Comparison of ENCODE assay signal across 8 cellular contexts in the genomic region with DNA sequence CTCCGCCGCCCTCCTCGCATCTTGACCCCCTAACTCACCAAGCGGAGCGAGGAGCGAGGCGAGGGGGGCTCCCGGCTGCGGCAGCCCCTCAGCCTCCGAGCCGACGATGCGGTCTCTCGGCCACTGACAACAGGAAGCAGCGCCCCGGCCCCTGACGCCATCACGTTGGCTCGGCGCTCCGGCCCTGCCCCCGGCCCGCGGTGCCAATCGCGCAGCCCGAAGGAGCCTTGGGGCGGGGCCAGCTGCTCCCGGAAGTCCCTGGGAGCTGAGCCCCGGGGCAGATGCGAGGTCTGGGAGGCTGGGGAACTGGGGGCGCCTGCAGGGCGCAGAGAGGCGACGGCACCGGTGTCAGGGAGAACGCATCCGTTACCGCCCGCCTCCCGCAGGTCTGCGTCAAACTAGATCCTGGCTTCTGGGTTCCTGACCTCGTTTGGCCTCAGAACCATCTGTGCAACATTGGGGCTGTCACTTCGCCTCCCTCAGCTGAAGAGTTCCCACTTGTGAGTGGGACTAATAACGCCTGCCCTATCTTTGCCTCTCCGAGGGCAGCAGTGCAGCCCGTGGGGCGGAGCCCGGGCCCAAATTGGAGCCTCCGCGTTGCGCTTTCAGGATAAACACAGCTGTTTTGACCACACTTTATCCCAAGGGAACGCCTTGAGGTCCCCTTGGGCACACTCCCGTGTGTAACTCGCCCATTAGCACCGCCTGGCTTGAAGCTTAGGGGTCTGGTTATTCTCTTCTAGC.
DNase-seq lines count a peak whose midpoint lies in the region; ATAC-seq and TF ChIP-seq lines count a peak whose summit lies in the region.
"Not testable (repeated sequence)": the region's sequence is repeated elsewhere in the genome, so short reads cannot be mapped to it uniquely, and the experiment has no call there.

No MANE protein-coding gene starts in this region.

- ATAC-seq in GM19043 (IDR thresholded peaks at IDR 0.05; ENCODE audit: low read depth, unreplicated experiment) = peak; percentile 95
- ATAC-seq in HG03175 (IDR thresholded peaks at IDR 0.05; ENCODE audit: unreplicated experiment) = peak; percentile 95
- peak; percentile 94 for ATAC-seq in left colon

- peak overlapping the region; percentile 84 for H3K27ac ChIP-seq in colonic mucosa

- not testable (repeated sequence) for TF ChIP-seq CTCF in colonic mucosa (IDR thresholded peaks at IDR 0.05)

- H3K9ac ChIP-seq in colonic mucosa (ENCODE audit: low read depth in 2 of 2, low read length in 2 of 2) = peak overlapping the region; percentile 71 to 72

- intact Hi-C loops in colonic mucosa (cut with DNase I); left colon (cut with DNase I, micrococcal nuclease): not testable (repeated sequence)

- not testable (repeated sequence) for H3K27me3 ChIP-seq in colonic mucosa

- DNase-seq in AG20443 (ENCODE audit: low spot score) (peak; percentile 85), NCI-H510A (lab: John Stamatoyannopoulos, UW) (peak; percentile 64), colonic mucosa (peak; percentile 86), left colon (peak; percentile 83 to 91)
- peak; percentile 90 for DNase-seq in activated CD4-positive, alpha-beta T cell treated with anti-CD3 and anti-CD28 coated beads for 48 hours
- DNase-seq in stimulated activated CD4-positive, alpha-beta T cell treated with anti-CD3 and anti-CD28 coated beads, Interleukin-15, amount 100 ng/mL, for 48 hours (ENCODE audit: low read depth in 2 of 2) = peak; percentile 64 to 83

- H3K4me3 ChIP-seq in colonic mucosa = peak overlapping the region; percentile 57

- H3K9me3 ChIP-seq in colonic mucosa = not testable (repeated sequence)

- H3K36me3 ChIP-seq in colonic mucosa = not testable (repeated sequence)

- not testable (repeated sequence) for H3K4me1 ChIP-seq in colonic mucosa

Comparison
In these comparisons a context has a peak if more than half of its experiments do, and no peak if none do; other contexts are left out.
1. Peak in every context shown above with its lines: DNase-seq, ATAC-seq, H3K4me3 ChIP-seq and H3K27ac ChIP-seq.